ENCODE assay signal across 21 cellular contexts in genomic region chr1:115136706-115137105, GRCh38. TPM values are rescaled to one million over a fixed set of nuclear protein-coding genes. Genes with fewer than 3 reads are reported as not detected.
DNase-seq lines count a peak whose midpoint lies in the region; ATAC-seq and TF ChIP-seq lines count a peak whose summit lies in the region.
"Had no signal": no experiment of that assay in that cellular context is flagged by ENCODE, and none has a peak within 500 bp of the region (broad histone marks: within the 10 kb centered on the region; RNA-seq: fewer than 3 reads in every experiment).

No MANE protein-coding gene starts in this region.

- peak; percentile 11 for DNase-seq in DMS53 (lab: John Stamatoyannopoulos, UW)
- no peak for DNase-seq in DMS53 treated with DMSO at 0.1 percent for 48 hours (lab: John Stamatoyannopoulos, UW; ENCODE audit: unreplicated experiment)
- no peak for DNase-seq in RWPE2 (ENCODE audit: low spot score)
- DNase-seq in foreskin keratinocyte, result peak; percentile 66
- no peak for DNase-seq in tibial artery
- DNase-seq in anterior cingulate cortex (lab: John Stamatoyannopoulos, UW), result no peak
- DNase-seq in D341Med (ENCODE audit: low spot score), result no peak
- DNase-seq: CD4-positive, alpha-beta memory T cell; DMS79; H9; Karpas-422; NCI-H1417 treated with DMSO at 0.1 percent for 48 hours; NCI-H2029; NCI-H526; NK-92 treated with Interleukin-12 subunit alpha and Interleukin-12 subunit beta, amount 100 ng/mL, for 24 hours; SHP77 treated with DMSO at 0.1 percent for 48 hours had no signal

- no peak for TF ChIP-seq CTCF in RWPE2 (IDR thresholded peaks at IDR 0.05; ENCODE audit: poor library complexity, severe bottlenecking)
- no peak for TF ChIP-seq CTCF in foreskin keratinocyte (conservative IDR thresholded peaks at IDR 0.05)
- no peak for TF ChIP-seq CTCF in tibial artery (IDR thresholded peaks at IDR 0.05)

- no peaks in the 10 kb centered on the region for H3K9me3 ChIP-seq in RWPE2 (ENCODE audit: severe bottlenecking)
- H3K9me3 ChIP-seq in tibial artery, result no peaks in the 10 kb centered on the region
- H3K9me3 ChIP-seq: BLaER1 had no signal

- peaks cover 40% of the 10 kb centered on the region for H3K4me1 ChIP-seq in RWPE2 (ENCODE audit: insufficient read depth, poor library complexity, severe bottlenecking)
- H3K4me1 ChIP-seq in foreskin keratinocyte, result peaks cover 24% of the 10 kb centered on the region
- peaks cover 6 to 52% (median 35%) of the 10 kb centered on the region in 4 donors for H3K4me1 ChIP-seq in tibial artery

- H3K36me3 ChIP-seq in RWPE2 (ENCODE audit: low read depth) (no peaks in the 10 kb centered on the region), tibial artery (no peaks in the 10 kb centered on the region)
- H3K36me3 ChIP-seq: BLaER1 had no signal

- ATAC-seq in RWPE2 (ENCODE audit: low read depth) (no peak), foreskin keratinocyte (no peak), HG03521 (IDR thresholded peaks at IDR 0.05; ENCODE audit: unreplicated experiment) (no peak)
- ATAC-seq: SK-N-SH treated with all-trans-retinoic acid at 6 μM for 48 hours had no signal

- H3K27ac ChIP-seq in RWPE2 (ENCODE audit: poor library complexity, severe bottlenecking) (peak overlapping the region; percentile 83), foreskin keratinocyte (no peak overlapping the region), tibial artery (peak overlapping the region; percentile 84 to 93)
- H3K27ac ChIP-seq: 22Rv1, BLaER1 had no signal

- no peaks in the 10 kb centered on the region for H3K27me3 ChIP-seq in RWPE2 (ENCODE audit: insufficient read depth, poor library complexity, severe bottlenecking)
- H3K27me3 ChIP-seq in foreskin keratinocyte, result no peaks in the 10 kb centered on the region
- H3K27me3 ChIP-seq in tibial artery, result no peaks in the 10 kb centered on the region
- H3K27me3 ChIP-seq: BLaER1 had no signal

- H3K4me3 ChIP-seq in RWPE2 (ENCODE audit: severe bottlenecking) (no peak overlapping the region), tibial artery (no peak overlapping the region)
- H3K4me3 ChIP-seq: BLaER1 had no signal

- intact Hi-C loops in tibial artery (cut with DNase I; ENCODE audit: low total_unique reads), result loop anchor here (1.0 to 10.0 kb wide), 3 partner anchors 48 to 336 kb away; partner anchors contain the start of gene NGF

RNA-seq across cellular contexts. Expression of gene TSPAN2, which starts 47.4 kb away (rescaled TPM):
- total RNA-seq in foreskin keratinocyte, result 0.32 and 0.48 TPM in 2 replicates
- 0.17 and 0.30 TPM in 2 replicates for polyA plus RNA-seq in foreskin keratinocyte
- total RNA-seq: G401 had no signal

Comparison
In these comparisons a context has a peak if more than half of its experiments do, and no peak if none do; other contexts are left out.
1. DNase-seq: peak in DMS53 (single experiment) and foreskin keratinocyte (2 of 2); none in DMS53 treated with DMSO at 0.1 percent for 48 hours (single experiment), RWPE2 (single experiment), tibial artery (0 of 2), anterior cingulate cortex (0 of 58) and D341Med (single experiment).